In genomic region chr20:10641893-10642292, GRCh38 we compare ENCODE assay signal across 17 cellular contexts.
"Had no signal": no experiment of that assay in that cellular context is flagged by ENCODE, and none has a peak within 500 bp of the region (broad histone marks: within the 10 kb centered on the region; RNA-seq: fewer than 3 reads in every experiment).

No MANE protein-coding gene starts in this region.

- ATAC-seq: activated naive CD4-positive, alpha-beta T cell treated with anti-CD3 and anti-CD28 coated beads, Interleukin-2, amount 50 U/mL, for 72 hours; activated T-helper 17 cell treated with anti-CD3 and anti-CD28 coated beads, Interleukin-2, amount 50 U/mL, for 72 hours; foreskin keratinocyte; left lung; natural killer cell treated with Interleukin-12 subunit alpha and Interleukin-12 subunit beta and Interleukin-15 and Interleukin-18, amount 100 ng/mL, for 72 hours; stimulated activated naive B cell treated with anti-CD40 and anti-IgM and Interleukin-4, amounts not matched to agents 10 μg/mL and 1 μg/mL and 100 μg/mL, for 72 hours; upper lobe of right lung had no signal

- H3K4me3 ChIP-seq: hepatocyte, left lung, sigmoid colon, upper lobe of right lung had no signal

- H3K27ac ChIP-seq: foreskin keratinocyte, hepatocyte, left lung, upper lobe of right lung had no signal

- H3K9me3 ChIP-seq: left lung, sigmoid colon, upper lobe of right lung had no signal

- H3K27me3 ChIP-seq: foreskin keratinocyte, hepatocyte, left lung, sigmoid colon, upper lobe of right lung had no signal

- H3K4me3 Mint-ChIP-seq: activated T-cell treated with anti-CD3 and anti-CD28 coated beads, Interleukin-2, amount 50 U/mL, for 24 hours; activated T-helper 17 cell treated with anti-CD3 and anti-CD28 coated beads, Interleukin-2, amount 50 U/mL, for 72 hours; immature natural killer cell; natural killer cell treated with Interleukin-12 subunit alpha and Interleukin-12 subunit beta and Interleukin-15 and Interleukin-18, amount 100 ng/mL, for 72 hours; stimulated activated naive B cell treated with anti-CD40 and anti-IgM and Interleukin-4, amounts not matched to agents 10 μg/mL and 1 μg/mL and 100 μg/mL, for 72 hours had no signal

- H3K4me1 Mint-ChIP-seq: activated T-helper 17 cell treated with anti-CD3 and anti-CD28 coated beads, Interleukin-2, amount 50 U/mL, for 72 hours; stimulated activated naive B cell treated with anti-CD40 and anti-IgM and Interleukin-4, amounts not matched to agents 10 μg/mL and 1 μg/mL and 100 μg/mL, for 72 hours had no signal

- H3K27ac Mint-ChIP-seq: activated naive CD4-positive, alpha-beta T cell treated with anti-CD3 and anti-CD28 coated beads, Interleukin-2, amount 50 U/mL, for 72 hours; activated T-cell treated with anti-CD3 and anti-CD28 coated beads, Interleukin-2, amount 50 U/mL, for 24 hours; activated T-helper 17 cell treated with anti-CD3 and anti-CD28 coated beads, Interleukin-2, amount 50 U/mL, for 72 hours; immature natural killer cell; natural killer cell treated with Interleukin-12 subunit alpha and Interleukin-12 subunit beta and Interleukin-15 and Interleukin-18, amount 100 ng/mL, for 72 hours; stimulated activated naive B cell treated with anti-CD40 and anti-IgM and Interleukin-4, amounts not matched to agents 10 μg/mL and 1 μg/mL and 100 μg/mL, for 72 hours had no signal

- H3K9me3 Mint-ChIP-seq: activated naive CD4-positive, alpha-beta T cell treated with anti-CD3 and anti-CD28 coated beads, Interleukin-2, amount 50 U/mL, for 72 hours; activated T-cell treated with anti-CD3 and anti-CD28 coated beads, Interleukin-2, amount 50 U/mL, for 24 hours; activated T-helper 17 cell treated with anti-CD3 and anti-CD28 coated beads, Interleukin-2, amount 50 U/mL, for 72 hours; immature natural killer cell; natural killer cell treated with Interleukin-12 subunit alpha and Interleukin-12 subunit beta and Interleukin-15 and Interleukin-18, amount 100 ng/mL, for 72 hours; stimulated activated naive B cell treated with anti-CD40 and anti-IgM and Interleukin-4, amounts not matched to agents 10 μg/mL and 1 μg/mL and 100 μg/mL, for 72 hours had no signal

- H3K36me3 Mint-ChIP-seq: activated naive CD4-positive, alpha-beta T cell treated with anti-CD3 and anti-CD28 coated beads, Interleukin-2, amount 50 U/mL, for 72 hours; natural killer cell treated with Interleukin-12 subunit alpha and Interleukin-12 subunit beta and Interleukin-15 and Interleukin-18, amount 100 ng/mL, for 72 hours had no signal

- DNase-seq: activated CD4-positive, alpha-beta T cell treated with anti-CD3 and anti-CD28 coated beads for 1 hour; activated T-cell treated with anti-CD3 and anti-CD28 coated beads, Interleukin-2, amount 50 U/mL, for 24 hours; cerebellar nuclear complex; immature natural killer cell; left lung; nucleus accumbens; sigmoid colon; stimulated activated CD4-positive, alpha-beta T cell treated with anti-CD3 and anti-CD28 coated beads, Interleukin-2, amount 100 ng/mL, for 48 hours; stimulated activated CD8-positive, alpha-beta memory T cell treated with anti-CD3 and anti-CD28 coated beads, Interleukin-4, amount 100 ng/mL, for 48 hours; stimulated activated naive B cell treated with anti-CD40 and anti-IgM and Interleukin-4, amounts not matched to agents 10 μg/mL and 1 μg/mL and 100 μg/mL, for 72 hours; T-helper 9 cell; upper lobe of right lung had no signal

- H3K27me3 Mint-ChIP-seq: activated T-helper 17 cell treated with anti-CD3 and anti-CD28 coated beads, Interleukin-2, amount 50 U/mL, for 72 hours; natural killer cell treated with Interleukin-12 subunit alpha and Interleukin-12 subunit beta and Interleukin-15 and Interleukin-18, amount 100 ng/mL, for 72 hours; stimulated activated naive B cell treated with anti-CD40 and anti-IgM and Interleukin-4, amounts not matched to agents 10 μg/mL and 1 μg/mL and 100 μg/mL, for 72 hours had no signal
